ENCODE assay signal across 8 cellular contexts in the genomic region with DNA sequence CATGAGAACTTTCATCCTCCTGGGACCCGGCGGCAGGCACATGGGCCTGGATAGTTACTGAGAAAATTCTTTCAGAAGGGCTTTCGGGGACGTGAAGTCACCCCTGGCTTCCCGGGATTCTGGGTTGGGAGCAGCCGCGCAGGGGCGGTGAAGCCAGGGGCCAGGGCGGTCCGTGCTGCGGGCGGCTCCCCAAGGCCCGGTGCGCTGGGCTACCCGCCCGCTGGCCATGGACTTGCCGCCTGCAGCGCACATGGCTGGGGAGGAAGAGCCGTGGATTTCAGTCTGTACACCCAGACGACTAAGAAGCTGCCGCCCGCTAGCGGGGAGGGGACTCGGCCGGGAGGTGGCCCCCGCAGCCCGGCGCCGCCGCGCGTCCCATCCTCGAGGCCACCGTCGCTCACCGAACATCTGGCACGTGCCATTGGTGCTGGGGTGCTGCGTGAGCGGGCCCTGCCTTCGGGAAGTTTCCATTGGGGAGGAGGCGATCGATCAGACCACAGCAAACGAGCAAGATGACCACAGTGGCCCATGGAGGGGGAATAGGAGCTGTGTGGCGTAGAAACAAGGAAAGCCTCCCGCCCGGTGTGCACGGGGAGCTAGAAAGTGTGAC.
DNase-seq lines count a peak whose midpoint lies in the region; ATAC-seq and TF ChIP-seq lines count a peak whose summit lies in the region.

No MANE protein-coding gene starts in this region.

- H3K4me1 ChIP-seq in gastroesophageal sphincter (peaks cover 0 to 23% (median 4%) of the 10 kb centered on the region in 3 donors), neutrophil (ENCODE audit: control insufficient read depth in 1 of 2, insufficient read depth in 1 of 2, low read depth in 1 of 2, low read length in 1 of 2) (peaks cover 10 to 11% of the 10 kb centered on the region in 2 experiments)

- no peak for DNase-seq in CD14-positive monocyte (ENCODE audit: low spot score)
- no peak for DNase-seq in WTC11 (ENCODE audit: low spot score)
- no peak for DNase-seq in NCI-H1092 (lab: John Stamatoyannopoulos, UW)
- no peak for DNase-seq in T1000 (lab: John Stamatoyannopoulos, UW)
- DNase-seq in NCI-H774 (lab: John Stamatoyannopoulos, UW): no peak

- H3K27ac ChIP-seq in gastroesophageal sphincter: peak overlapping the region in 3 of 4 donors; percentile 64 to 77 (median 75)
- no peak overlapping the region for H3K27ac ChIP-seq in neutrophil

- H3K4me3 ChIP-seq in gastroesophageal sphincter (peak overlapping the region; percentile 42 to 81), neutrophil (ENCODE audit: low read depth in 1 of 2, low read length in 1 of 2) (peak overlapping the region; percentile 52 to 55)

- H3K36me3 ChIP-seq in gastroesophageal sphincter (peaks cover 0 to 12% of the 10 kb centered on the region in 2 donors), neutrophil (peaks cover 14% of the 10 kb centered on the region)

- peaks cover 32 to 39% of the 10 kb centered on the region in 2 donors for H3K36me3 Mint-ChIP-seq in CD14-positive monocyte
- no peaks in the 10 kb centered on the region; the same call in none of the 2 replicates for H3K36me3 Mint-ChIP-seq in WTC11

- no peak for TF ChIP-seq CTCF in CD14-positive monocyte (IDR thresholded peaks at IDR 0.05)
- no peak for TF ChIP-seq CTCF in WTC11 (IDR thresholded peaks at IDR 0.05)
- no peak for TF ChIP-seq CTCF in gastroesophageal sphincter (IDR thresholded peaks at IDR 0.05)
- no peak for TF ChIP-seq CTCF in neutrophil (IDR thresholded peaks at IDR 0.05)

- H3K9me3 ChIP-seq in gastroesophageal sphincter: no peaks in the 10 kb centered on the region
- H3K9me3 ChIP-seq in neutrophil: no peaks in the 10 kb centered on the region

- peaks cover 0 to 2% (median 0%) of the 10 kb centered on the region in 7 donors for H3K9me3 Mint-ChIP-seq in CD14-positive monocyte
- H3K9me3 Mint-ChIP-seq in WTC11: no peaks in the 10 kb centered on the region

- WGBS in gastroesophageal sphincter (ENCODE audit: low coverage in 1 of 2), 2 donors: 71 to 85% methylated on average over 4 to 6 of the region's 47 CpGs

- ATAC-seq in WTC11 (peak; percentile 7), gastroesophageal sphincter (no peak), HG02981 (IDR thresholded peaks at IDR 0.05; ENCODE audit: unreplicated experiment) (no peak)

- CTCF ChIA-PET in WTC11 (lab: Charles Lee): interaction anchor here (0.8 to 1.6 kb wide), 5 partner anchors 57 to 617 kb away, joined by 3 to 7 read pairs (median 5); a partner anchor contains a TSS

- peaks cover 8% of the 10 kb centered on the region for H3K4me1 Mint-ChIP-seq in CD14-positive monocyte
- H3K4me1 Mint-ChIP-seq in WTC11: peaks cover 23% of the 10 kb centered on the region

- peak overlapping the region in 3 of 7 donors; percentile 15 to 41 (median 25) for H3K27ac Mint-ChIP-seq in CD14-positive monocyte
- no peak overlapping the region; the same call in 1 of the 2 replicates for H3K27ac Mint-ChIP-seq in WTC11

- intact Hi-C loops in CD14-positive monocyte (cut with micrococcal nuclease): no loop called here

- POLR2A ChIA-PET in WTC11 (lab: Charles Lee): interaction anchor here (0.6 to 0.8 kb wide), 2 partner anchors 17 to 21 kb away, joined by 3 to 6 read pairs; no protein-coding TSS in a partner anchor

- peak overlapping the region; percentile 82 to 94 for H3K4me3 Mint-ChIP-seq in CD14-positive monocyte
- H3K4me3 Mint-ChIP-seq in WTC11: peak overlapping the region; percentile 60

- peaks cover 1 to 6% (median 4%) of the 10 kb centered on the region in 3 donors for H3K27me3 Mint-ChIP-seq in CD14-positive monocyte (ENCODE audit: low read depth in 3 of 3)
- H3K27me3 Mint-ChIP-seq in WTC11 (ENCODE audit: low read depth): peaks cover 9% of the 10 kb centered on the region

- no peak for TF ChIP-seq EP300 in gastroesophageal sphincter (IDR thresholded peaks at IDR 0.05)

- no peak for TF ChIP-seq POLR2A in gastroesophageal sphincter (IDR thresholded peaks at IDR 0.05)

- H3K27me3 ChIP-seq in gastroesophageal sphincter (no peaks in the 10 kb centered on the region), neutrophil (peaks cover 12% of the 10 kb centered on the region)

TF ChIP-seq in WTC11, 78 proteins besides CTCF, POLR2A, EP300 and RAD21 (continues in another document):
- TF ChIP-seq ZNF138 (CRISPR knock-in tag; conservative IDR thresholded peaks at IDR 0.05) (no peak), ZNF416 (CRISPR knock-in tag; IDR thresholded peaks at IDR 0.05) (no peak), TCF7 (CRISPR knock-in tag; IDR thresholded peaks at IDR 0.05; ENCODE audit: low read depth) (0 out of 2 replicates have a peak, but pooled peaks have one; percentile 41), ELF4 (CRISPR knock-in tag; IDR thresholded peaks at IDR 0.05; ENCODE audit: low read depth) (peak; percentile 45; the same call in 1 of the 2 replicates), ZNF232 (CRISPR knock-in tag; IDR thresholded peaks at IDR 0.05) (0 out of 2 replicates have a peak, but pooled peaks have one; percentile 48), OVOL2 (CRISPR knock-in tag; IDR thresholded peaks at IDR 0.05; ENCODE audit: borderline replicate concordance) (no peak), GABPB1 (CRISPR knock-in tag; IDR thresholded peaks at IDR 0.05) (no peak), SP1 (CRISPR knock-in tag; conservative IDR thresholded peaks at IDR 0.05) (no peak; the same call in 1 of the 2 replicates), GRHL2 (CRISPR knock-in tag; IDR thresholded peaks at IDR 0.05; ENCODE audit: insufficient replicate concordance, severe bottlenecking) (no peak), KAT7 (CRISPR knock-in tag; IDR thresholded peaks at IDR 0.05; ENCODE audit: borderline replicate concordance) (no peak), NR2C2 (CRISPR knock-in tag; IDR thresholded peaks at IDR 0.05) (no peak), NR1H2 (CRISPR knock-in tag; IDR thresholded peaks at IDR 0.05) (no peak), ZNF317 (CRISPR knock-in tag; IDR thresholded peaks at IDR 0.05; ENCODE audit: borderline replicate concordance, low read depth) (no peak), ZNF121 (CRISPR knock-in tag; IDR thresholded peaks at IDR 0.05) (0 out of 2 replicates have a peak, but pooled peaks have one; percentile 12)
- TF ChIP-seq, protein P1, sequence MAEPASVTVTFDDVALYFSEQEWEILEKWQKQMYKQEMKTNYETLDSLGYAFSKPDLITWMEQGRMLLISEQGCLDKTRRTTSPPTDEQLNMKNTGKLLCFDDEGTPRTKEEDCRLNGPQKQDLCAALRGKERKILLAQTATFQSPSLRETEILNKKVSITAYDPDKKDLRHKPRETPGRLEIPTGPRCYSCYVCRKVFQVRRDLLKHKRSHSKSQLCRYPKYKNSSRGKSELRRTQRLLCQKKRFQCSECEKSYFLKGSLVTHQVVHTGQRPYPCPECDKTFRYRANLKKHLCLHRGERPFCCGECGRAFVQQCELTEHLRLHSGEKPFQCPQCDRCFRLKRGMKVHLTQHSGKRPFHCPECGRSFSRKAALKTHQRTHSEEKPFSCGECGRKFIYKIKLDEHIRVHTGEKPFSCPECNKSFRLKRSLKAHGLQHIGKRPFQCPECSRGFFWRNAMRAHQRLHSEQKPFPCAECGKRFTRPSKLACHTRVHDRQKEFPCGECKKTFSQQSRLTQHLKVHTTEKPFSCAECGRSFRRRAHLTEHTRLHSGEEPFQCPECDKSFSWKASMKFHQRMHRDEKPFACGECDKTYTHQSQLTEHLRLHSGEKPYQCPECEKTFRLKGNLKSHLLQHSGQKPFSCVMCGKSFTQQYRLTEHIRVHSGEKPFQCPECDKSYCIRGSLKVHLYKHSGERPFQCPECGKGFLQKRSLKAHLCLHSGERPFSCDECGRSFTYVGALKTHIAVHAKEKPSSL (CRISPR knock-in tag; conservative IDR thresholded peaks at IDR 0.05): no peak
- TF ChIP-seq, protein P2, sequence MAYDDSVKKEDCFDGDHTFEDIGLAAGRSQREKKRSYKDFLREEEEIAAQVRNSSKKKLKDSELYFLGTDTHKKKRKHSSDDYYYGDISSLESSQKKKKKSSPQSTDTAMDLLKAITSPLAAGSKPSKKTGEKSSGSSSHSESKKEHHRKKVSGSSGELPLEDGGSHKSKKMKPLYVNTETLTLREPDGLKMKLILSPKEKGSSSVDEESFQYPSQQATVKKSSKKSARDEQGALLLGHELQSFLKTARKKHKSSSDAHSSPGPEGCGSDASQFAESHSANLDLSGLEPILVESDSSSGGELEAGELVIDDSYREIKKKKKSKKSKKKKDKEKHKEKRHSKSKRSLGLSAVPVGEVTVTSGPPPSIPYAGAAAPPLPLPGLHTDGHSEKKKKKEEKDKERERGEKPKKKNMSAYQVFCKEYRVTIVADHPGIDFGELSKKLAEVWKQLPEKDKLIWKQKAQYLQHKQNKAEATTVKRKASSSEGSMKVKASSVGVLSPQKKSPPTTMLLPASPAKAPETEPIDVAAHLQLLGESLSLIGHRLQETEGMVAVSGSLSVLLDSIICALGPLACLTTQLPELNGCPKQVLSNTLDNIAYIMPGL (CRISPR knock-in tag; IDR thresholded peaks at IDR 0.05): peak; percentile 43; the same call in 1 of the 2 replicates
- TF ChIP-seq, protein P3, sequence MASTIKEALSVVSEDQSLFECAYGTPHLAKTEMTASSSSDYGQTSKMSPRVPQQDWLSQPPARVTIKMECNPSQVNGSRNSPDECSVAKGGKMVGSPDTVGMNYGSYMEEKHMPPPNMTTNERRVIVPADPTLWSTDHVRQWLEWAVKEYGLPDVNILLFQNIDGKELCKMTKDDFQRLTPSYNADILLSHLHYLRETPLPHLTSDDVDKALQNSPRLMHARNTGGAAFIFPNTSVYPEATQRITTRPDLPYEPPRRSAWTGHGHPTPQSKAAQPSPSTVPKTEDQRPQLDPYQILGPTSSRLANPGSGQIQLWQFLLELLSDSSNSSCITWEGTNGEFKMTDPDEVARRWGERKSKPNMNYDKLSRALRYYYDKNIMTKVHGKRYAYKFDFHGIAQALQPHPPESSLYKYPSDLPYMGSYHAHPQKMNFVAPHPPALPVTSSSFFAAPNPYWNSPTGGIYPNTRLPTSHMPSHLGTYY (CRISPR knock-in tag; IDR thresholded peaks at IDR 0.05): no peak
- TF ChIP-seq, protein P4, sequence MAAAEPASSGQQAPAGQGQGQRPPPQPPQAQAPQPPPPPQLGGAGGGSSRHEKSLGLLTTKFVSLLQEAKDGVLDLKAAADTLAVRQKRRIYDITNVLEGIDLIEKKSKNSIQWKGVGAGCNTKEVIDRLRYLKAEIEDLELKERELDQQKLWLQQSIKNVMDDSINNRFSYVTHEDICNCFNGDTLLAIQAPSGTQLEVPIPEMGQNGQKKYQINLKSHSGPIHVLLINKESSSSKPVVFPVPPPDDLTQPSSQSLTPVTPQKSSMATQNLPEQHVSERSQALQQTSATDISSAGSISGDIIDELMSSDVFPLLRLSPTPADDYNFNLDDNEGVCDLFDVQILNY (CRISPR knock-in tag; IDR thresholded peaks at IDR 0.05): no peak
- TF ChIP-seq, protein P5, sequence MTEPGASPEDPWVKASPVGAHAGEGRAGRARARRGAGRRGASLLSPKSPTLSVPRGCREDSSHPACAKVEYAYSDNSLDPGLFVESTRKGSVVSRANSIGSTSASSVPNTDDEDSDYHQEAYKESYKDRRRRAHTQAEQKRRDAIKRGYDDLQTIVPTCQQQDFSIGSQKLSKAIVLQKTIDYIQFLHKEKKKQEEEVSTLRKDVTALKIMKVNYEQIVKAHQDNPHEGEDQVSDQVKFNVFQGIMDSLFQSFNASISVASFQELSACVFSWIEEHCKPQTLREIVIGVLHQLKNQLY (CRISPR knock-in tag; IDR thresholded peaks at IDR 0.05): no peak
